Comparison of ENCODE assay signal across 8 cellular contexts in genomic region chr2:12005886-12006681, GRCh38.
DNase-seq lines count a peak whose midpoint lies in the region; ATAC-seq and TF ChIP-seq lines count a peak whose summit lies in the region.

No MANE protein-coding gene starts in this region.

- TF ChIP-seq CTCF in astrocyte of the spinal cord (IDR thresholded peaks at IDR 0.05; ENCODE audit: low read depth, low read length) (no peak), neural crest cell (conservative IDR thresholded peaks at IDR 0.05) (no peak)

- peaks cover 0 to 2% (median under 1%) of the 10 kb centered on the region in 7 donors for H3K9me3 Mint-ChIP-seq in CD4-positive, CD25-positive, alpha-beta regulatory T cell
- H3K9me3 Mint-ChIP-seq in neural crest cell = peaks cover 5% of the 10 kb centered on the region

- H3K27me3 Mint-ChIP-seq in CD4-positive, CD25-positive, alpha-beta regulatory T cell = peaks cover 45% of the 10 kb centered on the region
- no peaks in the 10 kb centered on the region for H3K27me3 Mint-ChIP-seq in neural crest cell (ENCODE audit: low read depth)

- H3K36me3 Mint-ChIP-seq in CD4-positive, CD25-positive, alpha-beta regulatory T cell = no peaks in the 10 kb centered on the region
- peaks cover 2% of the 10 kb centered on the region for H3K36me3 Mint-ChIP-seq in neural crest cell (ENCODE audit: low read depth)

- in situ Hi-C loops in astrocyte of the spinal cord (cut with HindIII; ENCODE audit: low sequenced_read_pairs) = no loop called here

- H3K27me3 ChIP-seq in CD4-positive, CD25-positive, alpha-beta regulatory T cell (ENCODE audit: control insufficient read depth, insufficient read depth, low read length) = peaks cover 2% of the 10 kb centered on the region

- ATAC-seq in CD4-positive, CD25-positive, alpha-beta regulatory T cell (ENCODE audit: low read depth in 2 of 2) = peak; percentile 47 to 58
- ATAC-seq in GM19452 (IDR thresholded peaks at IDR 0.05; ENCODE audit: unreplicated experiment) = peak; percentile 75
- peak; percentile 76 for ATAC-seq in HG03558 (IDR thresholded peaks at IDR 0.05; ENCODE audit: extremely low read depth, unreplicated experiment)

- peak overlapping the region in 1 of 3 donors; percentile 48 for H3K27ac Mint-ChIP-seq in CD4-positive, CD25-positive, alpha-beta regulatory T cell
- peak overlapping the region; percentile 90 for H3K27ac Mint-ChIP-seq in neural crest cell (ENCODE audit: unreplicated experiment)

- peaks cover 5% of the 10 kb centered on the region for H3K4me1 ChIP-seq in CD4-positive, CD25-positive, alpha-beta regulatory T cell (ENCODE audit: control insufficient read depth, insufficient read depth, low read length, poor library complexity, severe bottlenecking)

- no peaks in the 10 kb centered on the region for H3K9me3 ChIP-seq in CD4-positive, CD25-positive, alpha-beta regulatory T cell (ENCODE audit: control insufficient read depth in 2 of 2, low read length in 2 of 2)

- peak overlapping the region in 1 of 4 donors; percentile 17 for H3K4me3 Mint-ChIP-seq in CD4-positive, CD25-positive, alpha-beta regulatory T cell
- H3K4me3 Mint-ChIP-seq in neural crest cell = no peak overlapping the region

- H3K36me3 ChIP-seq in CD4-positive, CD25-positive, alpha-beta regulatory T cell (ENCODE audit: control insufficient read depth, insufficient read depth, low read length) = no peaks in the 10 kb centered on the region

- H3K4me3 ChIP-seq in CD4-positive, CD25-positive, alpha-beta regulatory T cell (ENCODE audit: low read depth, low read length) = no peak overlapping the region
- H3K4me3 ChIP-seq in astrocyte of the spinal cord (ENCODE audit: low read depth, low read length) = no peak overlapping the region

- DNase-seq in CD4-positive, CD25-positive, alpha-beta regulatory T cell = peak in 2 of 3 donors; percentile 9 to 21
- DNase-seq in T-helper 1 cell (peak; percentile 17 to 55 (median 48)), astrocyte of the spinal cord (ENCODE audit: low read depth, low spot score) (peak; percentile 71), neural crest cell (ENCODE audit: low read depth, low spot score) (no peak), COLO668 (lab: John Stamatoyannopoulos, UW; ENCODE audit: unreplicated experiment) (no peak), hepatic stellate cell (ENCODE audit: low spot score) (no peak)

- H3K4me1 Mint-ChIP-seq in CD4-positive, CD25-positive, alpha-beta regulatory T cell = peaks cover 5 to 16% (median 6%) of the 10 kb centered on the region in 4 donors
- peaks cover 22% of the 10 kb centered on the region for H3K4me1 Mint-ChIP-seq in neural crest cell

- no peak overlapping the region for H3K27ac ChIP-seq in CD4-positive, CD25-positive, alpha-beta regulatory T cell (ENCODE audit: insufficient read depth, low read length, poor library complexity, severe bottlenecking)

Comparison
In these comparisons a context has a peak if more than half of its experiments do, and no peak if none do; other contexts are left out.
1. DNase-seq: peak in CD4-positive, CD25-positive, alpha-beta regulatory T cell (2 of 3), T-helper 1 cell (5 of 5) and astrocyte of the spinal cord (single experiment); none in neural crest cell (single experiment), COLO668 (single experiment) and hepatic stellate cell (single experiment).
2. Peak in every context shown above with its lines, with median percentiles within 50 percentile points of each other: ATAC-seq.